Comparison of ENCODE assay signal across 12 cellular contexts in the genomic region with DNA sequence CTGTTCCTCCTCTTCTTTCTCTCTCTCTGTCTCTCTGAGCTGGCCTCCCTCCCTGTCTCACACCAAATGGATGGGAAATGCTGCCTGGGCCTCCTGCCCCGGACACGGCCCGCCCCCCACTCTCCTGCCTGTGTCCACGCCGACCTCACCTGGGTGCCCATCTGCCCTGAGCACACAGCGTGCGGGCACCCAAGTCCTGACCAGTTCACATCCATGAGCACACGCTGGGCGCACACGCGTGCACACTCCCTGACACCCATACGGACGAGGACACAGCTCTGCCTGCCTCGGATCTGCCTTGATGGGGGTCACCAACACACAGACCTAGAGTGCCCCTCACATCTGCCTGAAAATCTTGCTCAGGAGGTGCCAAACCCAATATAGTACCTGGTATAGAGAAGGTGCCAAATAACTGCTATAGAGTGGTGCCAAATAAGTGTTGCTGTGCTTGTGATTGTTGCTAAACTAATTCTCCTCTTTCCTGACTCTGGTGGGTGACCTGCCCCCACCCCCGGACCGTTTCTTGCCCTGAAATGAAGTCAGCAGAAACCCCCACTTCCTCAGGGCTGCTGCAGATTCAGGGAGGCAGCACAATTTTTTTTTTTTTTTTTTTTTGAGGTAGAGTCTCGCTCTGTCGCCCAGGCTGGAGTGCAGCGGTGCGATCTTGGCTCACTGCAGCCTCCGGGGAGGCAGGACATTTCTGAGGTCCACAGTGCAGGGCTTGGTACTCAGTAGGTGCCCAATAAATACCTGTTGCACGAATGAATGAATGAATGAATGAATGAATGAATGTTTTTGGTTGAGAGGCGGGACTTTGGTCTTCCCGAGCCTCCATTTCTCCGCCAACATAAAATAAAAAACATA. TPM values are rescaled to one million over a fixed set of nuclear protein-coding genes. Genes with fewer than 3 reads are reported as not detected.
DNase-seq lines count a peak whose midpoint lies in the region; ATAC-seq, FAIRE-seq and TF ChIP-seq lines count a peak whose summit lies in the region.
"Had no signal": no experiment of that assay in that cellular context is flagged by ENCODE, and none has a peak within 500 bp of the region (broad histone marks: within the 10 kb centered on the region; RNA-seq: fewer than 3 reads in every experiment).

No MANE protein-coding gene starts in this region.

- no peaks in the 10 kb centered on the region for H3K9me3 ChIP-seq in HepG2 (ENCODE audit: low read length)
- H3K9me3 ChIP-seq: MG63 had no signal

- H3K79me2 ChIP-seq in HepG2 (ENCODE audit: insufficient read depth, low read length): peaks cover 5% of the 10 kb centered on the region

- no peaks in the 10 kb centered on the region for H4K20me1 ChIP-seq in HepG2 (ENCODE audit: insufficient read depth, low read length)

- no peak overlapping the region for H3K4me2 ChIP-seq in HepG2 (ENCODE audit: low read depth, low read length)

- CTCF ChIA-PET in HepG2 (lab: Yijun Ruan, JAX; ENCODE audit: low intra/inter-chr PET ratio, low total read pairs): no interaction called here
- CTCF ChIA-PET in activated naive CD4-positive, alpha-beta T cell treated with anti-CD3 and anti-CD28 coated beads for 36 hours (lab: Charles Lee): no interaction called here

- H3K9me3 Mint-ChIP-seq in stimulated activated naive B cell treated with anti-CD40 and anti-IgM and Interleukin-4, amounts not matched to agents 10 μg/mL and 1 μg/mL and 100 μg/mL, for 72 hours: no peaks in the 10 kb centered on the region
- H3K9me3 Mint-ChIP-seq in naive thymus-derived CD8-positive, alpha-beta T cell: no peaks in the 10 kb centered on the region
- H3K9me3 Mint-ChIP-seq in activated naive CD4-positive, alpha-beta T cell treated with anti-CD3 and anti-CD28 coated beads for 36 hours: no peaks in the 10 kb centered on the region

- WGBS in HepG2 (ENCODE audit: low lambda C conversion rate): 89% methylated on average over 25 of the region's 25 CpGs

- no peak for TF ChIP-seq CTCF in astrocyte of the cerebellum (IDR thresholded peaks at IDR 0.05; ENCODE audit: low read depth, low read length, missing control alignments)
- TF ChIP-seq CTCF in HepG2 (CRISPR knock-in tag; IDR thresholded peaks at IDR 0.05): no peak

- no TSS peak for BruUV-seq in HepG2 (replicated peaks; lab: Mats Ljungman, UMichigan)

- H3K27me3 ChIP-seq in HepG2 (ENCODE audit: control insufficient read depth in 1 of 2, insufficient read depth in 2 of 2, low read length in 2 of 2): no peaks in the 10 kb centered on the region
- H3K27me3 ChIP-seq: MG63 had no signal

- no peak overlapping the region for H3K27ac ChIP-seq in HepG2 (ENCODE audit: extremely low read length, insufficient read depth, low read length)

- peaks cover 32% of the 10 kb centered on the region for H3K4me1 ChIP-seq in HepG2 (ENCODE audit: insufficient read depth, low read length)

- H3K4me3 ChIP-seq in astrocyte of the cerebellum (ENCODE audit: low read depth, low read length): peak overlapping the region; percentile 80
- no peak overlapping the region for H3K4me3 ChIP-seq in HepG2 (replicated peaks in 1 of 3; ENCODE audit: insufficient read depth in 1 of 3, low read depth in 2 of 3, low read length in 3 of 3)
- H3K4me3 ChIP-seq: MG63 had no signal

- peak overlapping the region; percentile 56 for H3K27ac Mint-ChIP-seq in stimulated activated naive B cell treated with anti-CD40 and anti-IgM and Interleukin-4, amounts not matched to agents 10 μg/mL and 1 μg/mL and 100 μg/mL, for 72 hours
- H3K27ac Mint-ChIP-seq in naive thymus-derived CD8-positive, alpha-beta T cell: peak overlapping the region in 4 of 10 donors; percentile 46 to 93 (median 61)
- H3K27ac Mint-ChIP-seq in activated naive CD4-positive, alpha-beta T cell treated with anti-CD3 and anti-CD28 coated beads for 36 hours: no peak overlapping the region

- no peak for DNase-seq in GM12892 (ENCODE audit: insufficient read length)
- DNase-seq in astrocyte of the cerebellum (ENCODE audit: low read depth): no peak
- no peak for DNase-seq in HepG2 (ENCODE audit: low spot score)
- no peak for DNase-seq in stimulated activated naive B cell treated with anti-CD40 and anti-IgM and Interleukin-4, amounts not matched to agents 10 μg/mL and 1 μg/mL and 100 μg/mL, for 72 hours
- no peak for DNase-seq in NCI-H774 (lab: John Stamatoyannopoulos, UW)
- no peak for DNase-seq in naive thymus-derived CD8-positive, alpha-beta T cell
- DNase-seq in NCI-H2107 (lab: John Stamatoyannopoulos, UW): no peak
- DNase-seq in activated naive CD4-positive, alpha-beta T cell treated with anti-CD3 and anti-CD28 coated beads for 36 hours: no peak
- DNase-seq: amygdala, MG63, small intestine had no signal

- peaks cover 45 to 61% of the 10 kb centered on the region in 2 donors for H3K4me1 Mint-ChIP-seq in stimulated activated naive B cell treated with anti-CD40 and anti-IgM and Interleukin-4, amounts not matched to agents 10 μg/mL and 1 μg/mL and 100 μg/mL, for 72 hours
- peaks cover 25 to 48% (median 42%) of the 10 kb centered on the region in 4 donors for H3K4me1 Mint-ChIP-seq in naive thymus-derived CD8-positive, alpha-beta T cell
- H3K4me1 Mint-ChIP-seq in activated naive CD4-positive, alpha-beta T cell treated with anti-CD3 and anti-CD28 coated beads for 36 hours (ENCODE audit: low read depth): peaks cover 35% of the 10 kb centered on the region

- FAIRE-seq in GM12892 (lab: Jason Lieb, UNC): peak; percentile 62
- FAIRE-seq in HepG2 (lab: Jason Lieb, UNC): no peak
- FAIRE-seq: RCC 7860, small intestine had no signal

- in situ Hi-C loops in astrocyte of the cerebellum (cut with HindIII; ENCODE audit: low sequenced_read_pairs): no loop called here
- in situ Hi-C loops in HepG2 (cut with HindIII; ENCODE audit: extremely low pct_ligation_motif_present, low pct_unique_long_range_greater_than_20kb): no loop called here

- H3K27me3 Mint-ChIP-seq in stimulated activated naive B cell treated with anti-CD40 and anti-IgM and Interleukin-4, amounts not matched to agents 10 μg/mL and 1 μg/mL and 100 μg/mL, for 72 hours: peaks cover 4 to 6% of the 10 kb centered on the region in 2 donors
- H3K27me3 Mint-ChIP-seq in naive thymus-derived CD8-positive, alpha-beta T cell: no peaks in the 10 kb centered on the region
- H3K27me3 Mint-ChIP-seq in activated naive CD4-positive, alpha-beta T cell treated with anti-CD3 and anti-CD28 coated beads for 36 hours (ENCODE audit: low read depth): no peaks in the 10 kb centered on the region

- no peak for ATAC-seq in HepG2
- ATAC-seq in stimulated activated naive B cell treated with anti-CD40 and anti-IgM and Interleukin-4, amounts not matched to agents 10 μg/mL and 1 μg/mL and 100 μg/mL, for 72 hours (replicated peaks): peak; percentile 49 to 58
- no peak for ATAC-seq in naive thymus-derived CD8-positive, alpha-beta T cell

- POLR2A ChIA-PET in HepG2 (lab: Yijun Ruan, JAX): no interaction called here
- POLR2A ChIA-PET in naive thymus-derived CD8-positive, alpha-beta T cell (lab: Charles Lee): interaction anchor here (0.6 kb wide), 1 partner anchor 127 kb away, joined by 3 read pairs; no protein-coding TSS in a partner anchor

- no peak for TF ChIP-seq EP300 in HepG2 (IDR thresholded peaks at IDR 0.05; ENCODE audit: low read depth in 2 of 2, low read length in 2 of 2)
- no peak for TF ChIP-seq EP300 in HepG2 (CRISPR knock-in tag; IDR thresholded peaks at IDR 0.05; ENCODE audit: borderline replicate concordance)

- H3K4me3 Mint-ChIP-seq in stimulated activated naive B cell treated with anti-CD40 and anti-IgM and Interleukin-4, amounts not matched to agents 10 μg/mL and 1 μg/mL and 100 μg/mL, for 72 hours: peak overlapping the region; percentile 42 to 74
- H3K4me3 Mint-ChIP-seq in naive thymus-derived CD8-positive, alpha-beta T cell: peak overlapping the region in 4 of 10 donors; percentile 22 to 58 (median 28)
- no peak overlapping the region for H3K4me3 Mint-ChIP-seq in activated naive CD4-positive, alpha-beta T cell treated with anti-CD3 and anti-CD28 coated beads for 36 hours

- TF ChIP-seq POLR2A in GM12892 (IDR thresholded peaks at IDR 0.05; ENCODE audit: low read depth, low read length): no peak
- no peak for TF ChIP-seq POLR2A in HepG2 (IDR thresholded peaks at IDR 0.05; ENCODE audit: insufficient read depth in 1 of 2, low read depth in 2 of 2, low read length in 2 of 2)

- peaks cover 2 to 17% of the 10 kb centered on the region in 2 donors for H3K36me3 Mint-ChIP-seq in stimulated activated naive B cell treated with anti-CD40 and anti-IgM and Interleukin-4, amounts not matched to agents 10 μg/mL and 1 μg/mL and 100 μg/mL, for 72 hours
- peaks cover 0 to 2% (median 1%) of the 10 kb centered on the region in 3 donors for H3K36me3 Mint-ChIP-seq in naive thymus-derived CD8-positive, alpha-beta T cell
- peaks cover 6% of the 10 kb centered on the region for H3K36me3 Mint-ChIP-seq in activated naive CD4-positive, alpha-beta T cell treated with anti-CD3 and anti-CD28 coated beads for 36 hours (ENCODE audit: low read depth)

- TF ChIP-seq RAD21 in HepG2 (CRISPR knock-in tag; IDR thresholded peaks at IDR 0.05): no peak

- intact Hi-C loops in HepG2 (cut with micrococcal nuclease; ENCODE audit: unreplicated experiment): no loop called here
- intact Hi-C loops in activated naive CD4-positive, alpha-beta T cell treated with anti-CD3 and anti-CD28 coated beads for 36 hours (cut with micrococcal nuclease): no loop called here

- H2AFZ ChIP-seq in HepG2 (ENCODE audit: low read length): no peak overlapping the region

- H3K36me3 ChIP-seq in HepG2 (replicated peaks in 1 of 2; ENCODE audit: control insufficient read depth in 1 of 2, insufficient read depth in 2 of 2, low read length in 2 of 2): no peaks in the 10 kb centered on the region

- H3K9ac ChIP-seq in HepG2 (ENCODE audit: insufficient read depth, low read depth, low read length): no peak overlapping the region

RNA-seq across cellular contexts. Expression of gene NFIC, which starts 4.6 kb away (rescaled TPM):
- polyA plus RNA-seq in GM12892 (2012; ENCODE audit: missing spikeins): 3.5 TPM
- total RNA-seq in HepG2 (2016; rRNA removed; fragmentation: Illumina TruSeq; extraction: Trizol): 2.5 and 2.9 TPM in 2 replicates
- 2.9 and 3.0 TPM in 2 replicates for total RNA-seq in HepG2 (2016; cell fraction: cytosol; rRNA removed; fragmentation: Illumina TruSeq; extraction: Trizol; ENCODE audit: low read depth)
- 3.0 and 3.2 TPM in 2 replicates for total RNA-seq in HepG2 (2016; cell fraction: insoluble cytoplasmic fraction; rRNA removed; fragmentation: Illumina TruSeq; extraction: Trizol)
- total RNA-seq in HepG2 (2016; cell fraction: membrane; rRNA removed; fragmentation: Illumina TruSeq; extraction: Trizol): 2.5 and 2.9 TPM in 2 replicates
- total RNA-seq in HepG2 (2016; cell fraction: nucleus; rRNA removed; fragmentation: Illumina TruSeq; extraction: Trizol): 3.8 and 5.6 TPM in 2 replicates
- 1.3 and 1.6 TPM in 2 replicates for polyA plus RNA-seq in HepG2 (2011; rRNA removed)
- polyA plus RNA-seq in HepG2 (2011; cell fraction: cytosol; rRNA removed): 0.71 and 0.79 TPM in 2 replicates
- 5.1 and 8.1 TPM in 2 replicates for polyA plus RNA-seq in HepG2 (2011; cell fraction: nucleus; rRNA removed)
- polyA plus RNA-seq in HepG2 (2012): 5.9 and 8.4 TPM in 2 replicates
- 1.1 and 1.4 TPM in 2 replicates for polyA plus RNA-seq in HepG2 (2016; cell fraction: cytosol; fragmentation: Illumina TruSeq; extraction: Trizol; ENCODE audit: low read depth)
- polyA plus RNA-seq in HepG2 (2016; cell fraction: insoluble cytoplasmic fraction; fragmentation: Illumina TruSeq; extraction: Trizol; ENCODE audit: low read depth): 8.2 and 9.6 TPM in 2 replicates
- polyA plus RNA-seq in HepG2 (2016; cell fraction: membrane; fragmentation: Illumina TruSeq; extraction: Trizol; ENCODE audit: low read depth): 4.6 and 4.8 TPM in 2 replicates
- polyA plus RNA-seq in HepG2 (2016; cell fraction: nucleus; fragmentation: Illumina TruSeq; extraction: Trizol; ENCODE audit: insufficient read depth, low read depth): 7.4 and 9.8 TPM in 2 replicates
- 5.3 and 16.7 TPM in 2 replicates for polyA minus RNA-seq in HepG2 (2011; rRNA and poly(A)+ RNA removed; ENCODE audit: low replicate concordance)
- polyA minus RNA-seq in HepG2 (2011; cell fraction: cytosol; rRNA and poly(A)+ RNA removed): 5.2 and 5.4 TPM in 2 replicates
- 5.1 and 5.3 TPM in 2 replicates for polyA minus RNA-seq in HepG2 (2011; cell fraction: nucleus; rRNA and poly(A)+ RNA removed)
- 10 to 100 TPM; 30.2 to 34.8 TPM for total RNA-seq in naive thymus-derived CD8-positive, alpha-beta T cell
- 10 to 100 TPM in 2 of 3 donors, 1 to 10 TPM in 1; 5.8 to 15.8 (median 12.1) TPM for polyA plus RNA-seq in naive thymus-derived CD8-positive, alpha-beta T cell
- 10 to 100 TPM; 11.9 to 12.8 TPM for total RNA-seq in activated naive CD4-positive, alpha-beta T cell treated with anti-CD3 and anti-CD28 coated beads for 36 hours

Comparison
In these comparisons a context has a peak if more than half of its experiments do, and no peak if none do; other contexts are left out.
1. ATAC-seq: peak in stimulated activated naive B cell treated with anti-CD40 and anti-IgM and Interleukin-4, amounts not matched to agents 10 μg/mL and 1 μg/mL and 100 μg/mL, for 72 hours (2 of 2); none in HepG2 (single experiment) and naive thymus-derived CD8-positive, alpha-beta T cell (0 of 2).